In genomic region chr16:13453938-13454553, GRCh38 we compare ENCODE assay signal across 9 cellular contexts.
DNase-seq lines count a peak whose midpoint lies in the region; ATAC-seq and TF ChIP-seq lines count a peak whose summit lies in the region.
"Had no signal": no experiment of that assay in that cellular context is flagged by ENCODE, and none has a peak within 500 bp of the region (broad histone marks: within the 10 kb centered on the region; RNA-seq: fewer than 3 reads in every experiment).

No MANE protein-coding gene starts in this region.

- no peaks in the 10 kb centered on the region for H3K36me3 Mint-ChIP-seq in activated CD4-positive, alpha-beta T cell treated with anti-CD3 and anti-CD28 coated beads for 36 hours (ENCODE audit: low read depth)
- H3K36me3 Mint-ChIP-seq in activated naive CD8-positive, alpha-beta T cell treated with anti-CD3 and anti-CD28 coated beads for 36 hours = no peaks in the 10 kb centered on the region
- H3K36me3 Mint-ChIP-seq: naive B cell had no signal

- TF ChIP-seq CTCF in NB4 (IDR thresholded peaks at IDR 0.05; ENCODE audit: low read depth, low read length) = peak; percentile 48
- TF ChIP-seq CTCF in lower lobe of right lung (IDR thresholded peaks at IDR 0.05) = peak; percentile 45

- H3K27ac Mint-ChIP-seq in activated CD4-positive, alpha-beta T cell treated with anti-CD3 and anti-CD28 coated beads for 36 hours = no peak overlapping the region
- no peak overlapping the region for H3K27ac Mint-ChIP-seq in activated naive CD8-positive, alpha-beta T cell treated with anti-CD3 and anti-CD28 coated beads for 36 hours
- H3K27ac Mint-ChIP-seq: naive B cell had no signal

- no peaks in the 10 kb centered on the region for H3K9me3 Mint-ChIP-seq in activated CD4-positive, alpha-beta T cell treated with anti-CD3 and anti-CD28 coated beads for 36 hours (ENCODE audit: low read depth)
- no peaks in the 10 kb centered on the region for H3K9me3 Mint-ChIP-seq in activated naive CD8-positive, alpha-beta T cell treated with anti-CD3 and anti-CD28 coated beads for 36 hours
- H3K9me3 Mint-ChIP-seq: naive B cell had no signal

- H3K27me3 Mint-ChIP-seq in activated CD4-positive, alpha-beta T cell treated with anti-CD3 and anti-CD28 coated beads for 36 hours = peaks cover 15% of the 10 kb centered on the region
- H3K27me3 Mint-ChIP-seq in activated naive CD8-positive, alpha-beta T cell treated with anti-CD3 and anti-CD28 coated beads for 36 hours = no peaks in the 10 kb centered on the region

- intact Hi-C loops in activated CD4-positive, alpha-beta T cell treated with anti-CD3 and anti-CD28 coated beads for 36 hours (cut with DNase I, micrococcal nuclease) = loop anchor here in 1 of 2 experiments (2.0 to 5.0 kb wide), 4 partner anchors 557 to 1359 kb away; no protein-coding TSS in a partner anchor
- intact Hi-C loops in lower lobe of right lung (cut with DNase I) = no loop called here

- no peak for TF ChIP-seq POLR2A in NB4 (IDR thresholded peaks at IDR 0.05; ENCODE audit: extremely low read depth, insufficient read length)

- H3K4me3 ChIP-seq in NB4 (ENCODE audit: low read depth, low read length) (no peak overlapping the region), lower lobe of right lung (no peak overlapping the region)

- H3K36me3 ChIP-seq in lower lobe of right lung = no peaks in the 10 kb centered on the region

- no peak for ATAC-seq in activated CD4-positive, alpha-beta T cell treated with anti-CD3 and anti-CD28 coated beads for 36 hours
- ATAC-seq in lower lobe of right lung (no peak), HG03571 (IDR thresholded peaks at IDR 0.05; ENCODE audit: unreplicated experiment) (no peak), GM19455 (IDR thresholded peaks at IDR 0.05; ENCODE audit: unreplicated experiment) (no peak), GM18867 (IDR thresholded peaks at IDR 0.05; ENCODE audit: unreplicated experiment) (no peak)

- POLR2A ChIA-PET in activated CD4-positive, alpha-beta T cell treated with anti-CD3 and anti-CD28 coated beads for 36 hours (lab: Charles Lee) = no interaction called here

- no peak overlapping the region for H3K27ac ChIP-seq in lower lobe of right lung

- no peak overlapping the region for H3K4me3 Mint-ChIP-seq in activated CD4-positive, alpha-beta T cell treated with anti-CD3 and anti-CD28 coated beads for 36 hours
- H3K4me3 Mint-ChIP-seq in activated naive CD8-positive, alpha-beta T cell treated with anti-CD3 and anti-CD28 coated beads for 36 hours = no peak overlapping the region
- H3K4me3 Mint-ChIP-seq: naive B cell had no signal

- DNase-seq in activated CD4-positive, alpha-beta T cell treated with anti-CD3 and anti-CD28 coated beads for 36 hours = peak; percentile 56
- no peak for DNase-seq in activated CD4-positive, alpha-beta T cell treated with anti-CD3 and anti-CD28 coated beads, Interleukin-2, amount 50 U/mL, for 4 hours
- DNase-seq in NB4 (ENCODE audit: low read depth) = peak; percentile 41
- DNase-seq in activated naive CD8-positive, alpha-beta T cell treated with anti-CD3 and anti-CD28 coated beads for 36 hours = peak; percentile 4
- no peak for DNase-seq in lower lobe of right lung
- DNase-seq: naive B cell had no signal

- H3K4me1 Mint-ChIP-seq in activated CD4-positive, alpha-beta T cell treated with anti-CD3 and anti-CD28 coated beads for 36 hours = no peaks in the 10 kb centered on the region
- H3K4me1 Mint-ChIP-seq in activated naive CD8-positive, alpha-beta T cell treated with anti-CD3 and anti-CD28 coated beads for 36 hours = no peaks in the 10 kb centered on the region
- H3K4me1 Mint-ChIP-seq: naive B cell had no signal

- H3K27me3 ChIP-seq in lower lobe of right lung (ENCODE audit: low read depth) = peaks cover 4% of the 10 kb centered on the region

- no peaks in the 10 kb centered on the region for H3K4me1 ChIP-seq in lower lobe of right lung

- CTCF ChIA-PET in activated CD4-positive, alpha-beta T cell treated with anti-CD3 and anti-CD28 coated beads for 36 hours (lab: Charles Lee) = interaction anchor here (1.0 to 2.5 kb wide), 3 partner anchors 12 to 1359 kb away, joined by 3 to 10 read pairs (median 8); no protein-coding TSS in a partner anchor

- H3K9me3 ChIP-seq in lower lobe of right lung = no peaks in the 10 kb centered on the region

Comparison
In these comparisons a context has a peak if more than half of its experiments do, and no peak if none do; other contexts are left out.
1. DNase-seq: peak in activated CD4-positive, alpha-beta T cell treated with anti-CD3 and anti-CD28 coated beads for 36 hours (single experiment), NB4 (single experiment) and activated naive CD8-positive, alpha-beta T cell treated with anti-CD3 and anti-CD28 coated beads for 36 hours (single experiment); none in activated CD4-positive, alpha-beta T cell treated with anti-CD3 and anti-CD28 coated beads, Interleukin-2, amount 50 U/mL, for 4 hours (0 of 2) and lower lobe of right lung (single experiment).